Comparison of ENCODE assay signal across 19 cellular contexts in genomic region chr5:160310910-160311295, GRCh38. TPM values are rescaled to one million over a fixed set of nuclear protein-coding genes. Genes with fewer than 3 reads are reported as not detected.
DNase-seq lines count a peak whose midpoint lies in the region; ATAC-seq, FAIRE-seq and TF ChIP-seq lines count a peak whose summit lies in the region.
"Had no signal": no experiment of that assay in that cellular context is flagged by ENCODE, and none has a peak within 500 bp of the region (broad histone marks: within the 10 kb centered on the region; RNA-seq: fewer than 3 reads in every experiment).

No MANE protein-coding gene starts in this region.

- TF ChIP-seq POLR2A in A549 (IDR thresholded peaks at IDR 0.05; ENCODE audit: low read length) = no peak
- no peak; a peak in 1 of 3 replicates for TF ChIP-seq POLR2A in H1 (IDR thresholded peaks at IDR 0.05; ENCODE audit: control extremely low read depth in 1 of 2, low read depth in 2 of 2, low read length in 2 of 2)

- H3K79me2 ChIP-seq in H1 (ENCODE audit: control insufficient read depth in 1 of 2, insufficient read depth in 2 of 2, low read length in 2 of 2) = peaks cover 21 to 63% of the 10 kb centered on the region in 2 experiments

- H3K4ac ChIP-seq in H1 (replicated peaks; ENCODE audit: insufficient read length, low read depth, low read length) = peak overlapping the region; percentile 19

- H3K14ac ChIP-seq in H1 (ENCODE audit: insufficient read length) = no peak overlapping the region

- H3K9me3 ChIP-seq in A549 (no peaks in the 10 kb centered on the region), H1 (ENCODE audit: insufficient read depth in 2 of 2, low read depth in 1 of 2, low read length in 1 of 2) (no peaks in the 10 kb centered on the region), mononuclear cell (ENCODE audit: low read depth, low read length) (no peaks in the 10 kb centered on the region)
- H3K9me3 ChIP-seq: esophagus muscularis mucosa, tibial nerve had no signal

- H4K8ac ChIP-seq in H1 (ENCODE audit: extremely low read depth, insufficient read depth, low read length) = no peak overlapping the region

- H4K91ac ChIP-seq in H1 (replicated peaks; ENCODE audit: insufficient read length, low read length) = no peak overlapping the region

- 77% methylated on average over 1 of the region's 1 CpG for WGBS in A549 (ENCODE audit: missing lambda C conversion rate)
- 13% methylated on average over 1 of the region's 1 CpG; no CpG with 5 or more reads in 1 of the 2 experiments for WGBS in H1 (ENCODE audit: extremely low coverage in 1 of 2, insufficient coverage in 1 of 2, insufficient read length in 1 of 2, insufficient replicate concordance in 2 of 2, low coverage in 1 of 2, low lambda C conversion rate in 2 of 2, missing lambda C conversion rate in 1 of 2), 2 experiments

- H2BK20ac ChIP-seq in H1 (ENCODE audit: low read length) = peak overlapping the region; percentile 25; the same call in 1 of the 2 replicates

- H4K20me1 ChIP-seq in H1 (replicated peaks in 1 of 2; ENCODE audit: control insufficient read depth in 1 of 2, insufficient read depth in 2 of 2, low read length in 2 of 2) = peaks cover 15 to 28% of the 10 kb centered on the region in 2 experiments

- H3K18ac ChIP-seq in H1 (ENCODE audit: extremely low read depth, low read length) = peak overlapping the region; percentile 14; the same call in 1 of the 2 replicates

- H3K9ac ChIP-seq in H1 (replicated peaks in 1 of 4; ENCODE audit: extremely low read depth in 1 of 4, low read depth in 3 of 4, low read length in 3 of 4) = no peak overlapping the region

- H3K27me3 ChIP-seq in H7 (ENCODE audit: control insufficient read depth, insufficient read depth, low read length) = no peaks in the 10 kb centered on the region
- H3K27me3 ChIP-seq in H1 (replicated peaks in 1 of 4; ENCODE audit: control insufficient read depth in 3 of 4, extremely low read depth in 1 of 4, insufficient read depth in 3 of 4, low read length in 3 of 4) = no peaks in the 10 kb centered on the region
- peaks cover 55% of the 10 kb centered on the region for H3K27me3 ChIP-seq in mononuclear cell (ENCODE audit: insufficient read depth, low read length)

- H3K27ac ChIP-seq in A549 (no peak overlapping the region), H1 (ENCODE audit: low read depth, low read length) (no peak overlapping the region)

- H3K23ac ChIP-seq in H1 (ENCODE audit: insufficient read length) = no peak overlapping the region

- FAIRE-seq in A549 (lab: Jason Lieb, UNC) (no peak), H1 (lab: Jason Lieb, UNC) (no peak), HTR-8/SVneo (lab: Jason Lieb, UNC) (no peak)
- FAIRE-seq: colon, RCC 7860 had no signal

- no peak overlapping the region for H4K5ac ChIP-seq in H1 (ENCODE audit: insufficient read length, low read depth, low read length)

- H3K36me3 ChIP-seq in H7 (replicated peaks; ENCODE audit: control insufficient read depth, insufficient read depth, low read length) = peaks cover 7% of the 10 kb centered on the region
- H3K36me3 ChIP-seq in H1 (ENCODE audit: control insufficient read depth in 2 of 4, insufficient read depth in 4 of 4, low read length in 3 of 4) = peaks cover 4 to 29% (median 9%) of the 10 kb centered on the region in 4 experiments; a peak in 7 of 8 replicates
- H3K36me3 ChIP-seq: esophagus muscularis mucosa, tibial nerve had no signal

- no peak for TF ChIP-seq RAD21 in A549 (conservative IDR thresholded peaks at IDR 0.05 in 1 of 2, IDR thresholded peaks at IDR 0.05 in 1 of 2)
- TF ChIP-seq RAD21 in H1 (IDR thresholded peaks at IDR 0.05 in 1 of 2, conservative IDR thresholded peaks at IDR 0.05 in 1 of 2; ENCODE audit: low read depth in 2 of 2, low read length in 2 of 2) = peak in 1 of 2 experiments; percentile 6; a peak in 1 of 4 replicates

- H2BK15ac ChIP-seq in H1 (ENCODE audit: low read length) = no peak overlapping the region

- ATAC-seq in A549 (no peak), GM19395 (IDR thresholded peaks at IDR 0.05; ENCODE audit: unreplicated experiment) (no peak)
- ATAC-seq: activated CD4-positive, alpha-beta T cell treated with anti-CD3 and anti-CD28 coated beads for 36 hours had no signal

- no peak overlapping the region for H2BK120ac ChIP-seq in H1 (replicated peaks; ENCODE audit: low read depth, low read length)

- no peak for TF ChIP-seq EP300 in A549 (IDR thresholded peaks at IDR 0.05)
- TF ChIP-seq EP300 in H1 (IDR thresholded peaks at IDR 0.05; ENCODE audit: borderline replicate concordance in 1 of 2, low read depth in 2 of 2, low read length in 2 of 2) = no peak

- H3K4me3 ChIP-seq in A549 (peak overlapping the region; percentile 80), H7 (ENCODE audit: insufficient read depth, low read depth, low read length) (0 out of 2 replicates have a peak overlapping the region, but pooled peaks have one; percentile 86), H1 (ENCODE audit: extremely low read depth in 1 of 4, insufficient read depth in 2 of 4, low read depth in 3 of 4, low read length in 4 of 4) (peak overlapping the region; percentile 87 to 93 (median 92); a peak in 7 of 8 replicates), mononuclear cell (ENCODE audit: low read length) (peak overlapping the region; percentile 8)

- H2AFZ ChIP-seq in H1 (ENCODE audit: low read length) = no peak overlapping the region

- H2AK5ac ChIP-seq in H1 (ENCODE audit: low read depth, low read length) = peak overlapping the region; percentile 78; the same call in 1 of the 2 replicates

- peaks cover 5% of the 10 kb centered on the region; the same call in 1 of the 2 replicates for H3K23me2 ChIP-seq in H1 (ENCODE audit: low read depth, low read length)

- H2BK5ac ChIP-seq in H1 (ENCODE audit: low read depth, low read length) = no peak overlapping the region

- H3K79me1 ChIP-seq in H1 (ENCODE audit: low read depth, low read length) = peaks cover 23% of the 10 kb centered on the region

- H3K4me1 ChIP-seq in A549 = peaks cover 36% of the 10 kb centered on the region
- peaks cover 4 to 7% (median 5%) of the 10 kb centered on the region in 4 experiments; a peak in 5 of 7 replicates for H3K4me1 ChIP-seq in H1 (replicated peaks in 1 of 4; ENCODE audit: control insufficient read depth in 3 of 4, insufficient read depth in 4 of 4, low read length in 3 of 4)
- H3K4me1 ChIP-seq in mononuclear cell (ENCODE audit: insufficient read depth, low read length) = peaks cover 20% of the 10 kb centered on the region

- no peak for TF ChIP-seq CTCF in A549 (IDR thresholded peaks at IDR 0.05)
- TF ChIP-seq CTCF in H1 (IDR thresholded peaks at IDR 0.05; ENCODE audit: control extremely low read depth in 1 of 3, insufficient read depth in 1 of 3, low read depth in 1 of 3, low read length in 3 of 3) = no peak

- no peak overlapping the region for H3K56ac ChIP-seq in H1 (replicated peaks; ENCODE audit: insufficient read length, low read depth, low read length)

- POLR2A ChIA-PET in A549 (lab: Yijun Ruan, JAX) (interaction anchor here (1.2 kb wide), 1 partner anchor 31 kb away, joined by 4 read pairs; no protein-coding TSS in a partner anchor), H1 (lab: Charles Lee; ENCODE audit: partially characterized antibody) (interaction anchor here (0.7 to 3.4 kb wide), 10 partner anchors 9 to 113 kb away, joined by 3 to 25 read pairs (median 4); no protein-coding TSS in a partner anchor)

- CTCF ChIA-PET in A549 (lab: Yijun Ruan, JAX) = interaction anchor here (1.2 to 1.9 kb wide), 2 partner anchors 20 to 51 kb away, joined by 4 to 5 read pairs; no protein-coding TSS in a partner anchor
- CTCF ChIA-PET in H1 (lab: Charles Lee; ENCODE audit: partially characterized antibody) = interaction anchor here (0.6 to 3.5 kb wide), 10 partner anchors 14 to 230 kb away, joined by 3 to 20 read pairs (median 4); no protein-coding TSS in a partner anchor

- DNase-seq in A549 (ENCODE audit: low read depth in 1 of 2, low spot score in 1 of 2) = no peak
- peak; percentile 73 for DNase-seq in H7
- DNase-seq in H1 (ENCODE audit: low read depth in 1 of 2, low spot score in 2 of 2) = no peak
- DNase-seq in Kasumi-1 (lab: John Stamatoyannopoulos, UW) = no peak
- no peak for DNase-seq in HTR-8/SVneo (ENCODE audit: insufficient read length, low spot score)
- no peak for DNase-seq in mesenteric fat pad (ENCODE audit: low spot score)
- DNase-seq: activated CD4-positive, alpha-beta T cell treated with anti-CD3 and anti-CD28 coated beads for 36 hours; activated naive CD8-positive, alpha-beta T cell treated with anti-CD3 and anti-CD28 coated beads, Interleukin-2, amount 10 ng/mL, durations not matched to agents 7 days and 5 days; activated T-cell treated with anti-CD3 and anti-CD28 coated beads for 4 hours; DMS79; hippocampal formation; NCI-H226; T-helper 1 cell had no signal

- H3K4me2 ChIP-seq in A549 = peak overlapping the region; percentile 84
- H3K4me2 ChIP-seq in H1 (ENCODE audit: insufficient read depth in 1 of 2, low read depth in 2 of 2, low read length in 2 of 2) = peak overlapping the region; percentile 90 to 96

- H2BK12ac ChIP-seq in H1 (ENCODE audit: low read depth, low read length) = peak overlapping the region; percentile 30; the same call in 1 of the 2 replicates

RNA-seq across cellular contexts. Expression of gene CCNJL, which starts 1.5 kb away (rescaled TPM):
- polyA plus RNA-seq in A549 (2011; rRNA removed) (16.2 and 16.8 TPM in 2 replicates), A549 (2017; fragmentation: RNase III; extraction: RNeasy Plus Mini Kit Qiagen cat#74134 plus additional on column Dnase treatment) (6.6 to 8.4 TPM (median 7.4 TPM) in 3 replicates), H1 (2011; rRNA removed) (44.7 and 54.7 TPM in 2 replicates)
- 12.6 and 14.8 TPM in 2 replicates for polyA plus RNA-seq in A549 (2012; cell fraction: cytosol; rRNA removed)
- 8.7 and 12.7 TPM in 2 replicates for polyA plus RNA-seq in A549 (2012; cell fraction: nucleus; rRNA removed)
- 21.0 and 23.0 TPM in 2 replicates for polyA minus RNA-seq in A549 (2011; rRNA and poly(A)+ RNA removed)
- total RNA-seq in H7 (2014; rRNA removed; shearing (Covaris generic)) = 17.8 and 20.9 TPM in 2 replicates
- total RNA-seq in H1 (2021; fragmentation: NEBNext Ultra II Directional; extraction: Animal tissue kit (Norgen Biotek cat#: 25700)) = 34.6 and 36.2 TPM in 2 replicates
- polyA plus RNA-seq in H1 (2011; cell fraction: cytosol; rRNA removed) = 28.0 TPM
- 37.7 TPM for polyA plus RNA-seq in H1 (2011; cell fraction: nucleus; rRNA removed)
- 20.9 to 32.3 TPM (median 28.8 TPM) in 4 replicates for polyA plus RNA-seq in H1 (2012, experiment 1 of 2)
- polyA plus RNA-seq in H1 (2012, experiment 2 of 2) = 33.2 TPM
- polyA plus RNA-seq in H1 (2013, experiment 1 of 2) = 25.1 TPM
- 28.5 TPM for polyA plus RNA-seq in H1 (2013, experiment 2 of 2)
- 39.3 and 40.1 TPM in 2 replicates for polyA minus RNA-seq in H1 (2011; rRNA and poly(A)+ RNA removed)
- 23.5 TPM for polyA minus RNA-seq in H1 (2011; cell fraction: cytosol; rRNA and poly(A)+ RNA removed)
- polyA minus RNA-seq in H1 (2011; cell fraction: nucleus; rRNA and poly(A)+ RNA removed) = 35.4 TPM
- total RNA-seq in mononuclear cell (0.94 TPM), mesenteric fat pad (0.80 TPM)
- total RNA-seq: activated CD4-positive, alpha-beta T cell treated with anti-CD3 and anti-CD28 coated beads for 36 hours had no signal

RNA-seq across cellular contexts. Expression of gene C1QTNF2, which starts 59.5 kb away (rescaled TPM):
- polyA plus RNA-seq in A549 (2011; rRNA removed) = 0.04 TPM in 1 of 2 replicates, not detected in the other
- 0.04 and 0.12 TPM in 2 replicates for polyA plus RNA-seq in A549 (2012; cell fraction: cytosol; rRNA removed)
- 0.16 and 0.20 TPM in 2 replicates for polyA plus RNA-seq in A549 (2012; cell fraction: nucleus; rRNA removed)
- polyA plus RNA-seq in A549 (2017; fragmentation: RNase III; extraction: RNeasy Plus Mini Kit Qiagen cat#74134 plus additional on column Dnase treatment) = 0.06 to 0.08 TPM (median 0.08 TPM) in 3 replicates
- not detected in 2 replicates for polyA minus RNA-seq in A549 (2011; rRNA and poly(A)+ RNA removed)
- total RNA-seq in H7 (2014; rRNA removed; shearing (Covaris generic)) = 0.04 TPM in 1 of 2 replicates, not detected in the other
- total RNA-seq in H1 (2021; fragmentation: NEBNext Ultra II Directional; extraction: Animal tissue kit (Norgen Biotek cat#: 25700)) = 1.0 and 1.3 TPM in 2 replicates
- polyA plus RNA-seq in H1 (2011; rRNA removed) = 1.4 and 2.0 TPM in 2 replicates
- 1.2 TPM for polyA plus RNA-seq in H1 (2011; cell fraction: cytosol; rRNA removed)
- 1.0 TPM for polyA plus RNA-seq in H1 (2011; cell fraction: nucleus; rRNA removed)
- 1.0 to 1.1 TPM (median 1.1 TPM) in 4 replicates for polyA plus RNA-seq in H1 (2012, experiment 1 of 2)
- 1.1 TPM for polyA plus RNA-seq in H1 (2012, experiment 2 of 2)
- polyA plus RNA-seq in H1 (2013, experiment 1 of 2) = 1.1 TPM
- 1.1 TPM for polyA plus RNA-seq in H1 (2013, experiment 2 of 2)
- polyA minus RNA-seq in H1 (2011; rRNA and poly(A)+ RNA removed) = 0.85 and 0.88 TPM in 2 replicates
- not detected for polyA minus RNA-seq in H1 (2011; cell fraction: cytosol; rRNA and poly(A)+ RNA removed)
- polyA minus RNA-seq in H1 (2011; cell fraction: nucleus; rRNA and poly(A)+ RNA removed) = 1.1 TPM
- 0.10 TPM for total RNA-seq in mononuclear cell
- 0.64 TPM for total RNA-seq in mesenteric fat pad
- total RNA-seq: activated CD4-positive, alpha-beta T cell treated with anti-CD3 and anti-CD28 coated beads for 36 hours; activated naive CD8-positive, alpha-beta T cell treated with anti-CD3 and anti-CD28 coated beads, Interleukin-2, amount 10 ng/mL, durations not matched to agents 7 days and 5 days had no signal

Comparison
In these comparisons a context has a peak if more than half of its experiments do, and no peak if none do; other contexts are left out.
1. H3K4me3 ChIP-seq: peak in every context shown above with its lines; median percentile 92 in H1; 86 in H7; 80 in A549; 8 in mononuclear cell.
2. Of the 18 proteins assayed by ChIP-seq in both H1 and A549: peak only in H1: E2F6 and MAX; only in A549: none; in both: none; in neither: 15; mixed calls (peak in some experiments, not most) for 1.